15 cellular contexts compared by ENCODE assay signal in genomic region chr13:100881291-100881864, GRCh38.
A peak's percentile ranks its signal among the peaks of the same experiment; 100 is the strongest.
DNase-seq lines count a peak whose midpoint lies in the region; ATAC-seq, FAIRE-seq and TF ChIP-seq lines count a peak whose summit lies in the region.
"Had no signal": no experiment of that assay in that cellular context is flagged by ENCODE, and none has a peak within 500 bp of the region (broad histone marks: within the 10 kb centered on the region; RNA-seq: fewer than 3 reads in every experiment).

No MANE protein-coding gene starts in this region.

- no peaks in the 10 kb centered on the region for H3K36me3 ChIP-seq in adipocyte (ENCODE audit: control insufficient read depth, insufficient read depth, low read length, severe bottlenecking)

- peaks cover 3% of the 10 kb centered on the region for H3K9me3 ChIP-seq in adipocyte (ENCODE audit: control insufficient read depth, low read length)
- H3K9me3 ChIP-seq: A549 had no signal

- no peak for TF ChIP-seq CTCF in foreskin fibroblast (IDR thresholded peaks at IDR 0.05; ENCODE audit: low read depth, low read length)

- no peak for FAIRE-seq in GM19239 (lab: Jason Lieb, UNC)
- FAIRE-seq: A549 had no signal

- H3K27me3 ChIP-seq in adipocyte (replicated peaks; ENCODE audit: control insufficient read depth, insufficient read depth, low read length) = no peaks in the 10 kb centered on the region

- peaks cover 9% of the 10 kb centered on the region for H3K4me1 ChIP-seq in adipocyte (ENCODE audit: control insufficient read depth, insufficient read depth, low read length)
- H3K4me1 ChIP-seq: A549 had no signal

- ATAC-seq in GM19324 (IDR thresholded peaks at IDR 0.05; ENCODE audit: low FRiP score, unreplicated experiment) (no peak), GM21360 (IDR thresholded peaks at IDR 0.05; ENCODE audit: unreplicated experiment) (no peak)
- ATAC-seq: A549 had no signal

- DNase-seq in AG08395 (ENCODE audit: low spot score) = peak; percentile 58
- DNase-seq in GM04504 (ENCODE audit: low read depth) = peak; percentile 24
- peak; percentile 14 for DNase-seq in adipocyte (ENCODE audit: low read depth)
- DNase-seq in foreskin fibroblast = peak; percentile 71 to 83
- DNase-seq in AML-193 (lab: John Stamatoyannopoulos, UW) = no peak
- DNase-seq in GM19239 (ENCODE audit: insufficient read length, low spot score) = no peak
- DNase-seq: GOT3, NCI-H1092, NCI-H146, NCI-H2081, NCI-H524 had no signal

- no peak overlapping the region for H3K4me3 ChIP-seq in adipocyte (ENCODE audit: low read length)
- H3K4me3 ChIP-seq in foreskin fibroblast (ENCODE audit: low read depth in 1 of 2, low read length in 2 of 2) = no peak overlapping the region
- H3K4me3 ChIP-seq: A549 had no signal

- H3K9ac ChIP-seq in adipocyte (ENCODE audit: low read length) = no peak overlapping the region
- H3K9ac ChIP-seq: KMS-11 had no signal

Comparison
In these comparisons a context has a peak if more than half of its experiments do, and no peak if none do; other contexts are left out.
1. DNase-seq: peak in AG08395 (single experiment), GM04504 (single experiment), adipocyte (single experiment) and foreskin fibroblast (2 of 2); none in AML-193 (0 of 2) and GM19239 (single experiment).